34 cellular contexts compared by ENCODE assay signal in genomic region chr19:39147480-39147879, GRCh38. TPM values are rescaled to one million over a fixed set of nuclear protein-coding genes. Genes with fewer than 3 reads are reported as not detected.
"Had no signal": no experiment of that assay in that cellular context is flagged by ENCODE, and none has a peak within 500 bp of the region (broad histone marks: within the 10 kb centered on the region; RNA-seq: fewer than 3 reads in every experiment).

No MANE protein-coding gene starts in this region.

- FAIRE-seq: astrocyte, keratinocyte had no signal

- ATAC-seq: gastrocnemius medialis; left cardiac atrium; naive thymus-derived CD4-positive, alpha-beta T cell had no signal

- H3K4me2 ChIP-seq: smooth muscle cell had no signal

- H3K27me3 ChIP-seq: brain microvascular endothelial cell, dorsolateral prefrontal cortex, gastrocnemius medialis, right atrium auricular region, tibial nerve had no signal

- H3K27ac Mint-ChIP-seq: activated B cell treated with CpG ODN at 0.5 μM for 24 hours; activated naive CD4-positive, alpha-beta T cell treated with anti-CD3 and anti-CD28 coated beads for 36 hours; activated naive CD8-positive, alpha-beta T cell treated with anti-CD3 and anti-CD28 coated beads, Interleukin-2, amount 10 ng/mL, durations not matched to agents 7 days and 5 days; activated T-helper 1 cell treated with anti-CD3 and anti-CD28 coated beads, Interleukin-12 subunit alpha, Interleukin-12 subunit beta, Interleukin-2, Interleukin-4 antibody, amounts not matched to agents 30 ng/mL and 10 ng/mL and 1 ng/mL, durations not matched to agents 14 hours and 24 hours and 36 hours had no signal

- DNase-seq: activated B cell treated with CpG ODN at 0.5 μM for 24 hours; activated CD4-positive, alpha-beta T cell treated with anti-CD3 and anti-CD28 coated beads for 4 hours; activated CD4-positive, alpha-beta T cell treated with anti-CD3 and anti-CD28 coated beads, Interleukin-2, amount 50 U/mL, for 4 hours; activated CD8-positive, alpha-beta memory T cell treated with anti-CD3 and anti-CD28 coated beads for 24 hours; activated effector memory CD4-positive, alpha-beta T cell treated with anti-CD3 and anti-CD28 coated beads, Interleukin-2, amount 50 U/mL, for 16 hours; activated naive CD4-positive, alpha-beta T cell treated with anti-CD3 and anti-CD28 coated beads for 36 hours; activated naive CD8-positive, alpha-beta T cell treated with anti-CD3 and anti-CD28 coated beads, Interleukin-2, amount 10 ng/mL, durations not matched to agents 7 days and 5 days; brain microvascular endothelial cell; dorsolateral prefrontal cortex; effector memory CD4-positive, alpha-beta T cell; erythroblast; gastrocnemius medialis; glutamatergic neuron; left cardiac atrium; mammary epithelial cell; midbrain; naive thymus-derived CD4-positive, alpha-beta T cell; stimulated activated CD4-positive, alpha-beta T cell treated with anti-CD3 and anti-CD28 coated beads, Interleukin-1b, Interleukin-23, amount 100 ng/mL, for 48 hours; stimulated activated naive CD4-positive, alpha-beta T cell; T-helper 2 cell had no signal

- H3K9me3 Mint-ChIP-seq: activated B cell treated with CpG ODN at 0.5 μM for 24 hours; activated naive CD4-positive, alpha-beta T cell treated with anti-CD3 and anti-CD28 coated beads for 36 hours; activated naive CD8-positive, alpha-beta T cell treated with anti-CD3 and anti-CD28 coated beads, Interleukin-2, amount 10 ng/mL, durations not matched to agents 7 days and 5 days; activated T-helper 1 cell treated with anti-CD3 and anti-CD28 coated beads, Interleukin-12 subunit alpha, Interleukin-12 subunit beta, Interleukin-2, Interleukin-4 antibody, amounts not matched to agents 30 ng/mL and 10 ng/mL and 1 ng/mL, durations not matched to agents 14 hours and 24 hours and 36 hours; naive thymus-derived CD4-positive, alpha-beta T cell had no signal

- H3K36me3 ChIP-seq: brain microvascular endothelial cell, gastrocnemius medialis, right atrium auricular region, tibial nerve had no signal

- H3K4me3 Mint-ChIP-seq: activated B cell treated with CpG ODN at 0.5 μM for 24 hours; activated naive CD4-positive, alpha-beta T cell treated with anti-CD3 and anti-CD28 coated beads for 36 hours; activated naive CD8-positive, alpha-beta T cell treated with anti-CD3 and anti-CD28 coated beads, Interleukin-2, amount 10 ng/mL, durations not matched to agents 7 days and 5 days; activated T-helper 1 cell treated with anti-CD3 and anti-CD28 coated beads, Interleukin-12 subunit alpha, Interleukin-12 subunit beta, Interleukin-2, Interleukin-4 antibody, amounts not matched to agents 30 ng/mL and 10 ng/mL and 1 ng/mL, durations not matched to agents 14 hours and 24 hours and 36 hours; naive thymus-derived CD4-positive, alpha-beta T cell had no signal

- H3K27ac ChIP-seq: brain microvascular endothelial cell, coronary artery, gastrocnemius medialis, right atrium auricular region had no signal

- H3K27me3 Mint-ChIP-seq: activated B cell treated with CpG ODN at 0.5 μM for 24 hours; activated naive CD8-positive, alpha-beta T cell treated with anti-CD3 and anti-CD28 coated beads, Interleukin-2, amount 10 ng/mL, durations not matched to agents 7 days and 5 days; naive thymus-derived CD4-positive, alpha-beta T cell had no signal

- H3K9me3 ChIP-seq: gastrocnemius medialis, right atrium auricular region, tibial nerve had no signal

- H3K36me3 Mint-ChIP-seq: activated naive CD8-positive, alpha-beta T cell treated with anti-CD3 and anti-CD28 coated beads, Interleukin-2, amount 10 ng/mL, durations not matched to agents 7 days and 5 days had no signal

- H3K4me3 ChIP-seq: coronary artery, dorsolateral prefrontal cortex, gastrocnemius medialis, right atrium auricular region, smooth muscle cell, tibial nerve had no signal

RNA-seq across cellular contexts. Expression of gene NCCRP1, which starts 49.3 kb away (rescaled TPM):
- total RNA-seq: activated B cell treated with CpG ODN at 0.5 μM for 24 hours; activated naive CD4-positive, alpha-beta T cell treated with anti-CD3 and anti-CD28 coated beads for 36 hours; activated naive CD8-positive, alpha-beta T cell treated with anti-CD3 and anti-CD28 coated beads, Interleukin-2, amount 10 ng/mL, durations not matched to agents 7 days and 5 days; activated T-helper 1 cell treated with anti-CD3 and anti-CD28 coated beads, Interleukin-12 subunit alpha, Interleukin-12 subunit beta, Interleukin-2, Interleukin-4 antibody, amounts not matched to agents 30 ng/mL and 10 ng/mL and 1 ng/mL, durations not matched to agents 14 hours and 24 hours and 36 hours; astrocyte; cardiac septum; cerebellum; gastrocnemius medialis; left cardiac atrium; liver; naive thymus-derived CD4-positive, alpha-beta T cell; pulmonary artery endothelial cell; right atrium auricular region; temporal lobe; tibial nerve had no signal
- polyA plus RNA-seq: liver; naive thymus-derived CD4-positive, alpha-beta T cell had no signal

RNA-seq across cellular contexts. Expression of gene SYCN, which starts 56.6 kb away (rescaled TPM):
- total RNA-seq: activated B cell treated with CpG ODN at 0.5 μM for 24 hours; activated naive CD4-positive, alpha-beta T cell treated with anti-CD3 and anti-CD28 coated beads for 36 hours; activated naive CD8-positive, alpha-beta T cell treated with anti-CD3 and anti-CD28 coated beads, Interleukin-2, amount 10 ng/mL, durations not matched to agents 7 days and 5 days; activated T-helper 1 cell treated with anti-CD3 and anti-CD28 coated beads, Interleukin-12 subunit alpha, Interleukin-12 subunit beta, Interleukin-2, Interleukin-4 antibody, amounts not matched to agents 30 ng/mL and 10 ng/mL and 1 ng/mL, durations not matched to agents 14 hours and 24 hours and 36 hours; astrocyte; cardiac septum; cerebellum; gastrocnemius medialis; left cardiac atrium; liver; mammary epithelial cell; naive thymus-derived CD4-positive, alpha-beta T cell; omental fat pad; pulmonary artery endothelial cell; right atrium auricular region; smooth muscle cell; temporal lobe; urinary bladder had no signal
- polyA plus RNA-seq: keratinocyte; liver; mammary epithelial cell; naive thymus-derived CD4-positive, alpha-beta T cell; smooth muscle cell; urinary bladder had no signal
